12 cellular contexts compared by ENCODE assay signal in the genomic region with DNA sequence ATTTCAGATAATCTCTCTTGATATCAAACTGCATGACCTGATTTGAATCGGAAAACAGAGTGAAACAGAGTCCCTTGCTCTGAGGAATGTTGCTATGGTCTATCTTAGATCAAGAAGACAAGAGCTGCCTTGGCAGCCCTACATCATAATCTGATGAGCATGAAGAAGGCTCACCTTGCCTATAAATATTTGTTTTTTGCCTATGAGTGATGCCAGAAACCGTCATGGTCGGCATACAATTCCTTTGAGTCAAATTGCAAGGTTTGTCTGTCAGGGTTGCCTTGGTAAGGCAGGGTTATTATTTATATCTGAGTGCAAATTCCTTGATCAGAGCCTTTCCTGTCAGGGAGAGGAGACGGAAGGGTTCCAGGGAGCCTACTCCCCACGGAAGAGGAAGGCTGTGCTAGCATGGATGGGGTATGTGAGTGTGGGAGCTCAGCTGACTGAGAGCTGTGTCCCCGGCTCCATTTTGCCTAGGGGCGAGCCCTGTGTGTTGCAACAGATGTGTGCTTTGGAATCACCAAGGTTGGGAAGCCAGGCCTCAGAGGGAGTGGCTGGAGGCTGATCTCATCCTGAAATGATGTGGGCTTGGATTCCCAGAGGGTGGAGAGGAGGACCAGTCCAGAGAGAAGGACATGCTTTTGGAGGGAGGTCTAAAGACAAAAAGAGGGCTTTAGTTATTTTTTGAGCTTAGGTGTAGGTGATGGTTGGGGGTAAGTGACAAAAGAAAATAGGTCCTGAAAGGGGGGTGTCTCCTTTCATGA. TPM values are rescaled to one million over a fixed set of nuclear protein-coding genes. Genes with fewer than 3 reads are reported as not detected.
DNase-seq lines count a peak whose midpoint lies in the region; ATAC-seq and TF ChIP-seq lines count a peak whose summit lies in the region.
"Had no signal": no experiment of that assay in that cellular context is flagged by ENCODE, and none has a peak within 500 bp of the region (broad histone marks: within the 10 kb centered on the region; RNA-seq: fewer than 3 reads in every experiment).

No MANE protein-coding gene starts in this region.

- no peaks in the 10 kb centered on the region for H3K9me3 ChIP-seq in right cardiac atrium (ENCODE audit: control insufficient read depth, low read length)
- H3K9me3 ChIP-seq: pancreas had no signal

- BruUV-seq in MCF 10A (replicated peaks; lab: Mats Ljungman, UMichigan), result no TSS peak

- peaks cover 86% of the 10 kb centered on the region for H3K27me3 Mint-ChIP-seq in MCF 10A (ENCODE audit: insufficient read depth, unreplicated experiment)
- H3K27me3 Mint-ChIP-seq: activated T-helper 17 cell treated with anti-CD3 and anti-CD28 coated beads, Interleukin-2, amount 50 U/mL, for 72 hours had no signal

- H3K9me3 Mint-ChIP-seq in MCF 10A (ENCODE audit: unreplicated experiment), result no peaks in the 10 kb centered on the region
- H3K9me3 Mint-ChIP-seq: activated T-helper 17 cell treated with anti-CD3 and anti-CD28 coated beads, Interleukin-2, amount 50 U/mL, for 72 hours had no signal

- peaks cover 19% of the 10 kb centered on the region for H3K4me1 Mint-ChIP-seq in MCF 10A (ENCODE audit: insufficient read depth, unreplicated experiment)
- H3K4me1 Mint-ChIP-seq: activated T-helper 17 cell treated with anti-CD3 and anti-CD28 coated beads, Interleukin-2, amount 50 U/mL, for 72 hours had no signal

- H3K27ac ChIP-seq in right cardiac atrium (ENCODE audit: low read length) (no peak overlapping the region), skin epidermis (peak overlapping the region in 11 of 21 experiments; percentile 14 to 60 (median 26))
- H3K27ac ChIP-seq: pancreas had no signal

- CTCF ChIA-PET in MCF 10A (lab: Yijun Ruan, JAX), result interaction anchor here (1.2 to 21.0 kb wide), 5 partner anchors 11 to 256 kb away, joined by 4 to 432 read pairs (median 5); no protein-coding TSS in a partner anchor

- 63% methylated on average over 7 of the region's 7 CpGs for WGBS in right cardiac atrium

- POLR2A ChIA-PET in MCF 10A (lab: Yijun Ruan, JAX), result interaction anchor here (0.6 to 5.5 kb wide), 11 partner anchors 16 to 576 kb away, joined by 3 to 55 read pairs (median 4); a partner anchor contains a TSS

- TF ChIP-seq CTCF in MCF 10A (IDR thresholded peaks at IDR 0.05; ENCODE audit: unreplicated experiment) (no peak), GM20000 (IDR thresholded peaks at IDR 0.05; ENCODE audit: extremely low read depth, missing control alignments) (no peak)

- intact Hi-C loops in MCF 10A (cut with micrococcal nuclease), result loop anchor here (2.0 kb wide), 1 partner anchor 85 kb away; no protein-coding TSS in a partner anchor
- intact Hi-C loops in right cardiac atrium (cut with DNase I), result no loop called here

- H3K27me3 ChIP-seq in right cardiac atrium (ENCODE audit: control insufficient read depth, insufficient read depth), result no peaks in the 10 kb centered on the region

- H3K36me3 Mint-ChIP-seq in MCF 10A (ENCODE audit: insufficient read depth, unreplicated experiment), result no peaks in the 10 kb centered on the region

- no peaks in the 10 kb centered on the region for H3K4me1 ChIP-seq in right cardiac atrium (ENCODE audit: control insufficient read depth, insufficient read depth, low read length)
- H3K4me1 ChIP-seq: pancreas had no signal

- peak; percentile 23 for DNase-seq in HT1080 (ENCODE audit: low read depth)
- peak; percentile 76 for DNase-seq in MCF 10A (ENCODE audit: unreplicated experiment)
- peak; percentile 41 to 64 (median 49) for DNase-seq in right cardiac atrium
- DNase-seq in NCI-H345 (lab: John Stamatoyannopoulos, UW), result no peak
- no peak for DNase-seq in globus pallidus (ENCODE audit: low spot score)
- no peak for DNase-seq in GM20000 (ENCODE audit: low spot score)
- no peak for DNase-seq in stimulated activated CD4-positive, alpha-beta T cell treated with anti-CD3 and anti-CD28 coated beads, Interleukin-15, amount 100 ng/mL, for 24 hours
- DNase-seq: DND-41, kidney, pancreas had no signal

- H3K4me3 Mint-ChIP-seq in MCF 10A (ENCODE audit: unreplicated experiment), result no peak overlapping the region
- H3K4me3 Mint-ChIP-seq: activated T-helper 17 cell treated with anti-CD3 and anti-CD28 coated beads, Interleukin-2, amount 50 U/mL, for 72 hours had no signal

- H3K4me3 ChIP-seq in right cardiac atrium (ENCODE audit: low read length) (no peak overlapping the region), skin epidermis (no peak overlapping the region)
- H3K4me3 ChIP-seq: pancreas had no signal

- peak overlapping the region; percentile 85 for H3K27ac Mint-ChIP-seq in MCF 10A (ENCODE audit: low read depth, unreplicated experiment)
- H3K27ac Mint-ChIP-seq: activated T-helper 17 cell treated with anti-CD3 and anti-CD28 coated beads, Interleukin-2, amount 50 U/mL, for 72 hours had no signal

- ATAC-seq in right cardiac atrium, result peak; percentile 88
- ATAC-seq: activated T-helper 17 cell treated with anti-CD3 and anti-CD28 coated beads, Interleukin-2, amount 50 U/mL, for 72 hours had no signal

RNA-seq across cellular contexts. Expression of a gene that starts 43.6 kb away (rescaled TPM):
- total RNA-seq in HT1080 (2014; rRNA removed; shearing (Covaris generic)), result 0.20 and 0.26 TPM in 2 replicates
- polyA plus RNA-seq in HT1080 (2015; cell fraction: cytosol; rRNA removed), result 0.10 and 0.12 TPM in 2 replicates
- 0.27 and 0.45 TPM in 2 replicates for polyA plus RNA-seq in HT1080 (2015; cell fraction: nucleus; rRNA removed)
- total RNA-seq in MCF 10A (2022), result not detected in 2 replicates
- total RNA-seq in right cardiac atrium, result under 1 TPM; 0.32 to 0.64 (median 0.46) TPM
- polyA plus RNA-seq in right cardiac atrium, result 0.20 TPM
- total RNA-seq: activated T-helper 17 cell treated with anti-CD3 and anti-CD28 coated beads, Interleukin-2, amount 50 U/mL, for 72 hours; kidney had no signal

Comparison
In these comparisons a context has a peak if more than half of its experiments do, and no peak if none do; other contexts are left out.
1. DNase-seq: peak in HT1080 (single experiment), MCF 10A (single experiment) and right cardiac atrium (3 of 3); none in NCI-H345 (single experiment), globus pallidus (single experiment), GM20000 (single experiment) and stimulated activated CD4-positive, alpha-beta T cell treated with anti-CD3 and anti-CD28 coated beads, Interleukin-15, amount 100 ng/mL, for 24 hours (single experiment).